In genomic region chr9:77747163-77747562, GRCh38 we compare ENCODE assay signal across 1 cellular context.
TF ChIP-seq lines count a peak whose summit lies in the region.

No MANE protein-coding gene starts in this region.

TF ChIP-seq in endothelial cell of umbilical vein, 7 proteins besides CTCF, POLR2A, EP300 and RAD21:
- TF ChIP-seq GATA2 (IDR thresholded peaks at IDR 0.05; ENCODE audit: insufficient read depth, insufficient read length, low read depth, low read length) (no peak), FOS (IDR thresholded peaks at IDR 0.05; ENCODE audit: borderline replicate concordance, insufficient read depth, low read length) (peak; percentile 19)
